Comparison of ENCODE assay signal across 16 cellular contexts in the genomic region with DNA sequence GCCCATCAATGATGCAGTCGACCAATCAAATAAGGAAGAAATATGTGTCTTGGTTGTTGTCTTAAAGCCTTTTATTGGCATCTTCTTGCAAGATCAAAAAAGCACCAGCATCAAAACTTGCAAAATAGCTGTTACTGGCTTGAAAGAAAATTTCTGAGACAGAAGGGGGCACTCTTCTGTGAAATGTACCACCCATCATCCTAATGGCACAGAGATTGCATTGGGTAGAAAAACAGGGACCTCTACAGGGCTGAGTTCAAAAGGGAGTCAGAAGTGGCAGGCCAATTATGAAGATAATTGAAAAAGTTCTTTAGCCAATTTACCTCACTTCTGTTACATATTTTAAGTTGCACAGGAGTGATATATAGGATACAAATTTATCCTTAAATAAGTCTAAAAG.
DNase-seq lines count a peak whose midpoint lies in the region; ATAC-seq and TF ChIP-seq lines count a peak whose summit lies in the region.
"Had no signal": no experiment of that assay in that cellular context is flagged by ENCODE, and none has a peak within 500 bp of the region (broad histone marks: within the 10 kb centered on the region; RNA-seq: fewer than 3 reads in every experiment).

No MANE protein-coding gene starts in this region.

- ATAC-seq in HG03342 (IDR thresholded peaks at IDR 0.05; ENCODE audit: unreplicated experiment), result no peak
- ATAC-seq: activated CD4-positive, alpha-beta T cell treated with anti-CD3 and anti-CD28 coated beads for 36 hours; activated naive CD8-positive, alpha-beta T cell treated with anti-CD3 and anti-CD28 coated beads, Interleukin-2, amount 50 U/mL, for 24 hours; esophagus mucosa had no signal

- no peak for DNase-seq in GM12864 (ENCODE audit: low read depth)
- DNase-seq in HT1080 (ENCODE audit: low read depth), result peak; percentile 41
- DNase-seq in RKO (ENCODE audit: low spot score), result peak; percentile 12
- DNase-seq in iPS-NIHi7 (ENCODE audit: extremely low spot score), result peak; percentile 41
- DNase-seq in DMS79 treated with DMSO at 0.1 percent for 48 hours (lab: John Stamatoyannopoulos, UW), result no peak
- DNase-seq in kidney tubule cell (ENCODE audit: low spot score), result no peak
- DNase-seq: activated CD4-positive, alpha-beta T cell treated with anti-CD3 and anti-CD28 coated beads for 36 hours; activated naive CD8-positive, alpha-beta T cell treated with anti-CD3 and anti-CD28 coated beads, Interleukin-2, amount 50 U/mL, for 24 hours; activated T-cell treated with anti-CD3 and anti-CD28 coated beads, Interleukin-2, amount 50 U/mL, for 24 hours; CD4-positive, CD25-positive, alpha-beta regulatory T cell; KG1; mesenchymal stem cell; NCI-H2029 had no signal

- peak; percentile 7 for TF ChIP-seq CTCF in GM12864 (IDR thresholded peaks at IDR 0.05; ENCODE audit: low read depth, low read length, missing control alignments)

- no peak overlapping the region for H3K4me3 ChIP-seq in GM12864 (ENCODE audit: low read depth, low read length)
- H3K4me3 ChIP-seq: smooth muscle cell had no signal

Comparison
In these comparisons a context has a peak if more than half of its experiments do, and no peak if none do; other contexts are left out.
1. DNase-seq: peak in HT1080 (single experiment), RKO (single experiment) and iPS-NIHi7 (single experiment); none in GM12864 (single experiment), DMS79 treated with DMSO at 0.1 percent for 48 hours (single experiment) and kidney tubule cell (single experiment).